In genomic region chr16:2705351-2705750, GRCh38 we compare ENCODE assay signal across 24 cellular contexts.
"Had no signal": no experiment of that assay in that cellular context is flagged by ENCODE, and none has a peak within 500 bp of the region (broad histone marks: within the 10 kb centered on the region; RNA-seq: fewer than 3 reads in every experiment).

No MANE protein-coding gene starts in this region.

- H3K27ac Mint-ChIP-seq: dendritic cell treated with granulocyte-macrophage colony-stimulating factor and Interleukin-4, amounts not matched to agents 40 ng/mL and 50 ng/mL, for 4 days; effector memory CD8-positive, alpha-beta T cell; endodermal cell had no signal

- H3K4me1 ChIP-seq: colonic mucosa, esophagus squamous epithelium, foreskin keratinocyte, gastroesophageal sphincter had no signal

- H3K27ac ChIP-seq: colonic mucosa, coronary artery, epithelial cell of prostate, esophagus muscularis mucosa, esophagus squamous epithelium, foreskin keratinocyte, gastroesophageal sphincter, heart left ventricle, heart right ventricle had no signal

- H3K27me3 ChIP-seq: colonic mucosa, dorsolateral prefrontal cortex, esophagus muscularis mucosa, esophagus squamous epithelium, foreskin keratinocyte, gastrocnemius medialis, gastroesophageal sphincter, heart left ventricle, heart right ventricle had no signal

- H3K4me3 Mint-ChIP-seq: dendritic cell treated with granulocyte-macrophage colony-stimulating factor and Interleukin-4, amounts not matched to agents 40 ng/mL and 50 ng/mL, for 4 days; effector memory CD8-positive, alpha-beta T cell; endodermal cell had no signal

- ATAC-seq: effector memory CD8-positive, alpha-beta T cell; esophagus mucosa; foreskin keratinocyte; gastrocnemius medialis; gastroesophageal sphincter; heart left ventricle; heart right ventricle had no signal

- H3K9me3 ChIP-seq: colonic mucosa, esophagus muscularis mucosa, esophagus squamous epithelium, gastrocnemius medialis, gastroesophageal sphincter, heart left ventricle, heart right ventricle had no signal

- H3K4me3 ChIP-seq: colonic mucosa, coronary artery, dorsolateral prefrontal cortex, esophagus muscularis mucosa, esophagus squamous epithelium, gastrocnemius medialis, gastroesophageal sphincter, heart left ventricle, heart right ventricle had no signal

- H3K9me3 Mint-ChIP-seq: dendritic cell treated with granulocyte-macrophage colony-stimulating factor and Interleukin-4, amounts not matched to agents 40 ng/mL and 50 ng/mL, for 4 days; effector memory CD8-positive, alpha-beta T cell; endodermal cell had no signal

- DNase-seq: colonic mucosa; cortex of kidney; dermis blood vessel endothelial cell; effector CD4-positive, alpha-beta T cell; effector CD8-positive, alpha-beta T cell; effector memory CD4-positive, alpha-beta T cell; effector memory CD8-positive, alpha-beta T cell; endodermal cell; erythroblast; esophagus squamous epithelium; foreskin fibroblast; foreskin keratinocyte; foreskin melanocyte; gastrocnemius medialis; head of caudate nucleus; heart left ventricle had no signal

- H3K27me3 Mint-ChIP-seq: dendritic cell treated with granulocyte-macrophage colony-stimulating factor and Interleukin-4, amounts not matched to agents 40 ng/mL and 50 ng/mL, for 4 days; effector memory CD8-positive, alpha-beta T cell had no signal

- H3K4me1 Mint-ChIP-seq: endodermal cell had no signal
